In genomic region chr10:29735628-29736324, GRCh38 we compare ENCODE assay signal across 8 cellular contexts.
DNase-seq lines count a peak whose midpoint lies in the region; TF ChIP-seq lines count a peak whose summit lies in the region.

No MANE protein-coding gene starts in this region.

- TF ChIP-seq CTCF in GM12865 (IDR thresholded peaks at IDR 0.05; ENCODE audit: insufficient read depth, low read depth, low read length, missing control alignments), result peak; percentile 79
- peak; percentile 79 for TF ChIP-seq CTCF in HFF-Myc (IDR thresholded peaks at IDR 0.05; ENCODE audit: low read depth, low read length, missing control alignments)
- peak; percentile 84 for TF ChIP-seq CTCF in astrocyte of the spinal cord (IDR thresholded peaks at IDR 0.05; ENCODE audit: low read depth, low read length)

- peak; percentile 71 for DNase-seq in GM12865 (ENCODE audit: low read depth)
- DNase-seq in HFF-Myc (ENCODE audit: extremely low read depth, low read depth), result no peak
- peak; percentile 23 for DNase-seq in NCI-H1092 (lab: John Stamatoyannopoulos, UW)
- peak; percentile 66 for DNase-seq in T-helper 22 cell (ENCODE audit: low read depth)
- DNase-seq in astrocyte of the spinal cord (ENCODE audit: low read depth, low spot score), result peak; percentile 87
- no peak for DNase-seq in cerebellar nuclear complex (lab: John Stamatoyannopoulos, UW)

- H3K9ac ChIP-seq in iPS-15b (ENCODE audit: low read depth, low read length) (no peak overlapping the region), skeletal muscle satellite cell (ENCODE audit: low read depth, low read length) (peak overlapping the region; percentile 84)

- H3K9me3 ChIP-seq in iPS-15b (ENCODE audit: control insufficient read depth, insufficient read depth, low read length) (no peaks in the 10 kb centered on the region), skeletal muscle satellite cell (replicated peaks; ENCODE audit: low read length) (no peaks in the 10 kb centered on the region)

- in situ Hi-C loops in astrocyte of the spinal cord (cut with HindIII; ENCODE audit: low sequenced_read_pairs), result no loop called here

- H3K4me3 ChIP-seq in GM12865 (ENCODE audit: low read depth, low read length), result peak overlapping the region; percentile 46
- H3K4me3 ChIP-seq in HFF-Myc (replicated peaks; ENCODE audit: low read depth, low read length), result peak overlapping the region; percentile 60
- H3K4me3 ChIP-seq in astrocyte of the spinal cord (ENCODE audit: low read depth, low read length), result peak overlapping the region; percentile 92
- H3K4me3 ChIP-seq in iPS-15b (ENCODE audit: low read depth, low read length), result peak overlapping the region; percentile 73
- peak overlapping the region; percentile 94 for H3K4me3 ChIP-seq in skeletal muscle satellite cell (ENCODE audit: low read length)

- H3K4me1 ChIP-seq in iPS-15b (ENCODE audit: control insufficient read depth, insufficient read depth, low read length) (peaks cover 11% of the 10 kb centered on the region), skeletal muscle satellite cell (ENCODE audit: control insufficient read depth, insufficient read depth, low read length) (peaks cover 15% of the 10 kb centered on the region)

- H3K27me3 ChIP-seq in iPS-15b (ENCODE audit: control insufficient read depth, insufficient read depth, low read length) (peaks cover 32% of the 10 kb centered on the region), skeletal muscle satellite cell (ENCODE audit: control insufficient read depth, insufficient read depth, low read length) (peaks cover 20% of the 10 kb centered on the region)

- H3K4me2 ChIP-seq in skeletal muscle satellite cell (ENCODE audit: low read length), result peak overlapping the region; percentile 87

- H3K36me3 ChIP-seq in iPS-15b (ENCODE audit: control insufficient read depth, insufficient read depth, low read length), result no peaks in the 10 kb centered on the region
- no peaks in the 10 kb centered on the region for H3K36me3 ChIP-seq in skeletal muscle satellite cell (ENCODE audit: insufficient read depth, low read length)

Comparison
In these comparisons a context has a peak if more than half of its experiments do, and no peak if none do; other contexts are left out.
1. DNase-seq: peak in GM12865 (single experiment), NCI-H1092 (single experiment), T-helper 22 cell (single experiment) and astrocyte of the spinal cord (single experiment); none in HFF-Myc (single experiment) and cerebellar nuclear complex (0 of 2).
2. Peak in every context shown above with its lines, with median percentiles within 50 percentile points of each other: H3K4me3 ChIP-seq and CTCF ChIP-seq.